8 cellular contexts compared by ENCODE assay signal in the genomic region with DNA sequence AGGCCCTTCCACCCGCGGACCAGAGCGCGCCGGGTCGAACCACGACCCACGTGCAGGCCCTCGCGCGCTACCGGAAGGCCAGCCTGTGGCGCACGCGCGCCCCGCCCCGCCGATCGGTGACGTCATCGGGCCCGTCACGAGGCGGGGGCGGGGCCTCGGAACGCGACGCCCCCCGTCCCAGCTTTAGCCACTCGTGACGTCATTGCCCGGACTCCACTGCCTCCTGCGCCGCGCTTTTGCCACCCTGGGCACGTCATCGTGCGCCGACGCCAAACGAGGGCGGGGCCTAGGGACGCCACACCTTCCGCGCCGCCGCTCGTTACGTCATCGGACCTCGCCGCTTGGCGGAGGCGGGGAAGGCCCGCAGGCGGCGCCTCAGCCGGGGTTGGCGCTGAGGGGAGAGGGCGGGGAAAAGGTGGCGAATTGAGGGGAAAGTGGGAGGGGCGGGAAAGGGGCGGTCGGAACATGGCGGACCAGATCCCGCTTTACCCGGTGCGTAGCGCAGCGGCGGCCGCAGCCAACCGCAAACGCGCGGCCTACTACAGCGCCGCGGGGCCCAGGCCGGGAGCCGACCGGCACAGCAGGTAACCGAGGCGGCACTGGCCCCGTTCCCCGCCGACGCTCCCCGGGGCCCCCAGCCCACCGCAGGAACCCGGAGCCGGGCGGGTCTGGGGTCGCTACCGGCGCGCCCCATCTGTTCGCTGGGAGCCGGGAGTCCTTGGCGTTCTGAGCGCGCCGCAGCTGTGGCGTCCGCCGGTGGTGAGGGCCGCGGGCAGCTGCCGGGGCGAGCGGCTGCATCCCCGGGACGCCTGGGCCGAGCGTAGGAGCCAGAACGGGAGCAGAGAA. TPM values are rescaled to one million over a fixed set of nuclear protein-coding genes. Genes with fewer than 3 reads are reported as not detected.
A peak's percentile ranks its signal among the peaks of the same experiment; 100 is the strongest.
DNase-seq lines count a peak whose midpoint lies in the region; ATAC-seq and TF ChIP-seq lines count a peak whose summit lies in the region.

A gene with protein sequence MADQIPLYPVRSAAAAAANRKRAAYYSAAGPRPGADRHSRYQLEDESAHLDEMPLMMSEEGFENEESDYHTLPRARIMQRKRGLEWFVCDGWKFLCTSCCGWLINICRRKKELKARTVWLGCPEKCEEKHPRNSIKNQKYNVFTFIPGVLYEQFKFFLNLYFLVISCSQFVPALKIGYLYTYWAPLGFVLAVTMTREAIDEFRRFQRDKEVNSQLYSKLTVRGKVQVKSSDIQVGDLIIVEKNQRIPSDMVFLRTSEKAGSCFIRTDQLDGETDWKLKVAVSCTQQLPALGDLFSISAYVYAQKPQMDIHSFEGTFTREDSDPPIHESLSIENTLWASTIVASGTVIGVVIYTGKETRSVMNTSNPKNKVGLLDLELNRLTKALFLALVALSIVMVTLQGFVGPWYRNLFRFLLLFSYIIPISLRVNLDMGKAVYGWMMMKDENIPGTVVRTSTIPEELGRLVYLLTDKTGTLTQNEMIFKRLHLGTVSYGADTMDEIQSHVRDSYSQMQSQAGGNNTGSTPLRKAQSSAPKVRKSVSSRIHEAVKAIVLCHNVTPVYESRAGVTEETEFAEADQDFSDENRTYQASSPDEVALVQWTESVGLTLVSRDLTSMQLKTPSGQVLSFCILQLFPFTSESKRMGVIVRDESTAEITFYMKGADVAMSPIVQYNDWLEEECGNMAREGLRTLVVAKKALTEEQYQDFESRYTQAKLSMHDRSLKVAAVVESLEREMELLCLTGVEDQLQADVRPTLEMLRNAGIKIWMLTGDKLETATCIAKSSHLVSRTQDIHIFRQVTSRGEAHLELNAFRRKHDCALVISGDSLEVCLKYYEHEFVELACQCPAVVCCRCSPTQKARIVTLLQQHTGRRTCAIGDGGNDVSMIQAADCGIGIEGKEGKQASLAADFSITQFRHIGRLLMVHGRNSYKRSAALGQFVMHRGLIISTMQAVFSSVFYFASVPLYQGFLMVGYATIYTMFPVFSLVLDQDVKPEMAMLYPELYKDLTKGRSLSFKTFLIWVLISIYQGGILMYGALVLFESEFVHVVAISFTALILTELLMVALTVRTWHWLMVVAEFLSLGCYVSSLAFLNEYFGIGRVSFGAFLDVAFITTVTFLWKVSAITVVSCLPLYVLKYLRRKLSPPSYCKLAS (plus strand): TSS at position 449 of the 846 bp plus-strand sequence. CDS start 17 bp downstream, at position 466.

- H3K4me1 Mint-ChIP-seq in CD14-positive monocyte, result peaks cover 29% of the 10 kb centered on the region
- H3K4me1 Mint-ChIP-seq in activated CD4-positive, alpha-beta memory T cell treated with anti-CD3 and anti-CD28 coated beads for 36 hours (ENCODE audit: low read depth), result peaks cover 35% of the 10 kb centered on the region

- no peak for TF ChIP-seq CTCF in CD14-positive monocyte (IDR thresholded peaks at IDR 0.05)
- peak in 49 of 56 donors; percentile 4 to 62 (median 37) for TF ChIP-seq CTCF in dorsolateral prefrontal cortex (IDR thresholded peaks at IDR 0.05 in 54 of 56, conservative IDR thresholded peaks at IDR 0.05 in 2 of 56; ENCODE audit: low read depth in 1 of 56, partially characterized antibody in 56 of 56)
- TF ChIP-seq CTCF in lower leg skin (IDR thresholded peaks at IDR 0.05), result no peak

- WGBS in lower leg skin, 2 donors, result 0 to 1% methylated on average over 13 to 45 of the region's 118 CpGs

- H3K4me3 ChIP-seq in dorsolateral prefrontal cortex, result peak within 1 kb of the TSS; percentile 48 to 100 (median 97)
- peak within 1 kb of the TSS; percentile 90 for H3K4me3 ChIP-seq in lower leg skin (ENCODE audit: low read depth, poor library complexity, severe bottlenecking)

- peaks cover 8 to 19% (median 9%) of the 10 kb centered on the region in 3 donors for H3K27me3 Mint-ChIP-seq in CD14-positive monocyte (ENCODE audit: low read depth in 3 of 3)
- H3K27me3 Mint-ChIP-seq in activated CD4-positive, alpha-beta memory T cell treated with anti-CD3 and anti-CD28 coated beads for 36 hours, result peaks cover 8% of the 10 kb centered on the region

- peak; percentile 99 for DNase-seq in CD14-positive monocyte (ENCODE audit: low spot score)
- peak; percentile 67 for DNase-seq in NCI-H82 treated with DMSO at 0.1 percent for 48 hours (lab: John Stamatoyannopoulos, UW; ENCODE audit: unreplicated experiment)
- DNase-seq in activated CD4-positive, alpha-beta memory T cell treated with anti-CD3 and anti-CD28 coated beads for 36 hours, result peak; percentile 99
- DNase-seq in dorsolateral prefrontal cortex, result peak; percentile 94 to 99 (median 98)
- peak; percentile 95 to 99 for DNase-seq in lower leg skin (ENCODE audit: low spot score in 2 of 2)
- peak; percentile 96 to 99 for DNase-seq in stimulated activated CD4-positive, alpha-beta T cell treated with anti-CD3 and anti-CD28 coated beads, Interleukin-4, amount 100 ng/mL, for 48 hours (ENCODE audit: low read depth in 2 of 2)

- H3K9me3 Mint-ChIP-seq in CD14-positive monocyte, result peaks cover 22 to 32% (median 27%) of the 10 kb centered on the region in 7 donors
- peaks cover 25% of the 10 kb centered on the region for H3K9me3 Mint-ChIP-seq in activated CD4-positive, alpha-beta memory T cell treated with anti-CD3 and anti-CD28 coated beads for 36 hours

- intact Hi-C loops in CD14-positive monocyte (cut with micrococcal nuclease) (loop anchor here (5.0 to 10.0 kb wide), 7 partner anchors 83 to 966 kb away; a partner anchor contains a TSS), dorsolateral prefrontal cortex (cut with DNase I) (loop anchor here in 1 of 2 donors (5.0 kb wide), 3 partner anchors 148 to 613 kb away; no protein-coding TSS in a partner anchor), lower leg skin (cut with DNase I; ENCODE audit: low total_unique reads) (no loop called here)
- intact Hi-C loops in activated CD4-positive, alpha-beta memory T cell treated with anti-CD3 and anti-CD28 coated beads for 36 hours (cut with micrococcal nuclease), result loop anchor here (1.0 to 10.0 kb wide), 6 partner anchors 88 to 965 kb away; a partner anchor contains a TSS

- H3K27ac Mint-ChIP-seq in CD14-positive monocyte, result peak within 1 kb of the TSS; percentile 88 to 97 (median 91)
- peak within 1 kb of the TSS; percentile 92 for H3K27ac Mint-ChIP-seq in activated CD4-positive, alpha-beta memory T cell treated with anti-CD3 and anti-CD28 coated beads for 36 hours

- CTCF ChIA-PET in activated CD4-positive, alpha-beta memory T cell treated with anti-CD3 and anti-CD28 coated beads for 36 hours (lab: Charles Lee), result no interaction called here

- H3K36me3 Mint-ChIP-seq in CD14-positive monocyte, result peaks cover 17 to 25% of the 10 kb centered on the region in 2 donors
- H3K36me3 Mint-ChIP-seq in activated CD4-positive, alpha-beta memory T cell treated with anti-CD3 and anti-CD28 coated beads for 36 hours, result peaks cover 30% of the 10 kb centered on the region

- no peak for TF ChIP-seq POLR2A in lower leg skin (IDR thresholded peaks at IDR 0.05)

- ATAC-seq in GM19351 (IDR thresholded peaks at IDR 0.05; ENCODE audit: unreplicated experiment) (peak; percentile 76), HG03521 (IDR thresholded peaks at IDR 0.05; ENCODE audit: unreplicated experiment) (peak; percentile 84)

- peak within 1 kb of the TSS; percentile 83 to 87 for H3K4me3 Mint-ChIP-seq in CD14-positive monocyte
- H3K4me3 Mint-ChIP-seq in activated CD4-positive, alpha-beta memory T cell treated with anti-CD3 and anti-CD28 coated beads for 36 hours, result peak within 1 kb of the TSS; percentile 84

- POLR2A ChIA-PET in activated CD4-positive, alpha-beta memory T cell treated with anti-CD3 and anti-CD28 coated beads for 36 hours (lab: Charles Lee), result no interaction called here

- H3K27ac ChIP-seq in dorsolateral prefrontal cortex, result peak within 1 kb of the TSS; percentile 40 to 98 (median 94)

- H3K27me3 ChIP-seq in dorsolateral prefrontal cortex, result no peaks in the 10 kb centered on the region

RNA-seq across cellular contexts. Expression of the gene that starts here (rescaled TPM):
- polyA plus RNA-seq in CD14-positive monocyte, result 10 to 100 TPM in 1 of 2 donors, 1 to 10 TPM in 1; 7.2 to 14.0 TPM
- 10 to 100 TPM; 15.9 to 16.6 TPM for total RNA-seq in activated CD4-positive, alpha-beta memory T cell treated with anti-CD3 and anti-CD28 coated beads for 36 hours
- total RNA-seq in dorsolateral prefrontal cortex (100 to 1,000 TPM in 52 of 120 experiments, 10 to 100 TPM in 68; 67.5 to 145 (median 97.7) TPM), lower leg skin (10 to 100 TPM; 19.9 to 39.9 (median 26.0) TPM)

Comparison
In these comparisons a context has a peak if more than half of its experiments do, and no peak if none do; other contexts are left out.
1. Peak in every context shown above with its lines: DNase-seq, ATAC-seq, H3K4me3 ChIP-seq and H3K27ac ChIP-seq.
2. CTCF ChIP-seq: peak in dorsolateral prefrontal cortex (49 of 56); none in CD14-positive monocyte (single experiment) and lower leg skin (0 of 3).